1 cellular context compared by ENCODE assay signal in the genomic region with DNA sequence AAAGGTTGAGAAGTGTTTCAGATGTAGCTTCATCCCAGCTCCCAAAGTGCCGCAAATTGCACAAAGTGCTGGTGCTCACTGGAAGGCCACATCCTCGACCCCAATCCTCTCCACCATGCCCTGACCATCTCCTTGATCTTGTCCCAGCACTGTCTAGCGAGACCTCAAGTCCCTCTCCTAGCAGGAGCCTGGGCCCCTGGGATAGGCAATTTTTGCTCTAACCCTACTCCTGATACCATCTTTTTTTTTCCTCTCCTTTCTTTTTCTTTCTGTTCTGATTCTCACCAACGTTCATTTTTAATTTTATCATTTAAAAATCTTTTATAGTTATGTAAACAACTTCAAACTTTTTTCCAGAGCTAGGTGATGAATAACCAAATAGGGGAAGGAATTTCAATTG.
TF ChIP-seq lines count a peak whose summit lies in the region.

No MANE protein-coding gene starts in this region.

TF ChIP-seq in WTC11, 78 proteins besides CTCF, POLR2A, EP300 and RAD21 (continued from another document):
- TF ChIP-seq ATF6 (CRISPR knock-in tag; IDR thresholded peaks at IDR 0.05) (no peak), HMGA2 (CRISPR knock-in tag; IDR thresholded peaks at IDR 0.05) (no peak)
